Comparison of ENCODE assay signal across 8 cellular contexts in the genomic region with DNA sequence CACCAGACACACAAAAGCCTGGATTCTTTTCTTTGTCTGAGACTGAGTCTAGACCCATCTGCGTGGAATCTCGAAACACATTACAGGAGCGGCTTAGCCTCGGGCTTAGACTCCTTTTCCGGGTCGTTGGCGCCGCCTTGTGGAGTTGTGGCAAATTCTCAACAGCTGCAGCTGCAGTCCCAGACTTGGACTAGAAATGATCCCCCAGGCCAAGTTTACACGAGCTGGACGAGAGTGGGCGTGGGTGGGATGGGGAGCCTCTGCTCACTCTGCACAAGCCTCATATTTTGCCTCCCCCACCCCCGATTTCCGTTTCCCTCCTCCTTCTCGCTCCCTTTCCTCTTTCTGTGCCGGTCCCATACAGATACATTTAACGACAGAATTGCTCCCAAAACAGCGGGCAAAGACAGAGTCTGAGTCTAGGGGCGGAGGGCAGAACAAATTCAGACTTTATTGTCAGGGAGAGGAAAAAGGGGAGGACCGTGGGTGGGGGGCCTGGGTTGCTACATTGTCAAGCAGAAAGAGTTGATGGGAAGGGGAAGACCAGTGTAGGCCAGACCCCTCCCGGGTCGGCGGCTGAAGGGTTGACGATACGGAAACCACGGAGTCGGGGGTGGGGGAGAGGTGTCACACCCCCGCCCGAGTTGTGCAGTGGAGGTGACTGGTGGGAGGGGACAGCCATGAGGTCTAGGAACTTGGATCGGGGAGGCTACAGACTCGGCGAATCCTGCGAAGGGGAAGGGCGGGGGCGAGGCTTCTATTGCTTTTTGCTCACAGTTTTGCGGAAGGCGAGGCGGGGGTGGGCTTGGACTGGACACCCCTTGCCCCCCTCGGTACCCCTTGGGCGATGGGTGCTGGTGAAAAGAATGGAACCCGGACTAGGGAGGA. TPM values are rescaled to one million over a fixed set of nuclear protein-coding genes. Genes with fewer than 3 reads are reported as not detected.
A peak's percentile ranks its signal among the peaks of the same experiment; 100 is the strongest.
DNase-seq lines count a peak whose midpoint lies in the region; ATAC-seq lines count a peak whose summit lies in the region.

No MANE protein-coding gene starts in this region.

- CTCF ChIA-PET in activated CD4-positive, alpha-beta memory T cell treated with anti-CD3 and anti-CD28 coated beads, Interleukin-2, amount 10 ng/mL, durations not matched to agents 7 days and 5 days (lab: Charles Lee) = interaction anchor here (0.6 to 2.8 kb wide), 41 partner anchors 9 to 175 kb away, joined by 3 to 43 read pairs (median 4); a partner anchor contains a TSS

- H3K27me3 Mint-ChIP-seq in activated CD4-positive, alpha-beta memory T cell treated with anti-CD3 and anti-CD28 coated beads, Interleukin-2, amount 10 ng/mL, durations not matched to agents 7 days and 5 days = peaks cover 16% of the 10 kb centered on the region
- H3K27me3 Mint-ChIP-seq in memory B cell = no peaks in the 10 kb centered on the region

- no peaks in the 10 kb centered on the region for H3K36me3 Mint-ChIP-seq in activated CD4-positive, alpha-beta memory T cell treated with anti-CD3 and anti-CD28 coated beads, Interleukin-2, amount 10 ng/mL, durations not matched to agents 7 days and 5 days (ENCODE audit: low read depth)
- H3K36me3 Mint-ChIP-seq in memory B cell = no peaks in the 10 kb centered on the region

- peak; percentile 84 for ATAC-seq in GM19043 (IDR thresholded peaks at IDR 0.05; ENCODE audit: low read depth, unreplicated experiment)
- peak; percentile 72 for ATAC-seq in HG03520 (IDR thresholded peaks at IDR 0.05; ENCODE audit: unreplicated experiment)
- peak; percentile 96 for ATAC-seq in memory B cell (ENCODE audit: low read depth)

- H3K4me1 Mint-ChIP-seq in activated CD4-positive, alpha-beta memory T cell treated with anti-CD3 and anti-CD28 coated beads, Interleukin-2, amount 10 ng/mL, durations not matched to agents 7 days and 5 days = peaks cover 54% of the 10 kb centered on the region
- peaks cover 19% of the 10 kb centered on the region for H3K4me1 Mint-ChIP-seq in memory B cell

- no peaks in the 10 kb centered on the region for H3K9me3 Mint-ChIP-seq in activated CD4-positive, alpha-beta memory T cell treated with anti-CD3 and anti-CD28 coated beads, Interleukin-2, amount 10 ng/mL, durations not matched to agents 7 days and 5 days
- no peaks in the 10 kb centered on the region for H3K9me3 Mint-ChIP-seq in memory B cell

- no peak overlapping the region for H3K27ac Mint-ChIP-seq in activated CD4-positive, alpha-beta memory T cell treated with anti-CD3 and anti-CD28 coated beads, Interleukin-2, amount 10 ng/mL, durations not matched to agents 7 days and 5 days
- no peak overlapping the region for H3K27ac Mint-ChIP-seq in memory B cell

- H3K4me3 Mint-ChIP-seq in activated CD4-positive, alpha-beta memory T cell treated with anti-CD3 and anti-CD28 coated beads, Interleukin-2, amount 10 ng/mL, durations not matched to agents 7 days and 5 days = no peak overlapping the region
- peak overlapping the region; percentile 63 for H3K4me3 Mint-ChIP-seq in memory B cell

- DNase-seq in AML-193 (lab: John Stamatoyannopoulos, UW) (peak; percentile 49 to 80), NCI-H82 (lab: John Stamatoyannopoulos, UW) (peak; percentile 98), memory B cell (ENCODE audit: low spot score in 2 of 2) (peak; percentile 85 to 86)
- DNase-seq in activated CD4-positive, alpha-beta memory T cell treated with anti-CD3 and anti-CD28 coated beads, Interleukin-2, amount 10 ng/mL, durations not matched to agents 7 days and 5 days = peak; percentile 90
- peak; percentile 90 for DNase-seq in effector CD4-positive, alpha-beta T cell
- DNase-seq in stimulated activated CD8-positive, alpha-beta memory T cell treated with anti-CD3 and anti-CD28 coated beads, Interleukin-12 subunit alpha, Interleukin-12 subunit beta, amount 100 ng/mL, for 1 hour (ENCODE audit: low read depth) = peak; percentile 86

- POLR2A ChIA-PET in activated CD4-positive, alpha-beta memory T cell treated with anti-CD3 and anti-CD28 coated beads, Interleukin-2, amount 10 ng/mL, durations not matched to agents 7 days and 5 days (lab: Charles Lee) = interaction anchor here (1.2 to 2.3 kb wide), 5 partner anchors 10 to 144 kb away, joined by 3 to 16 read pairs (median 3); no protein-coding TSS in a partner anchor

RNA-seq across cellular contexts. Expression of a gene that starts 4.7 kb away (rescaled TPM):
- under 1 TPM; 0.18 to 0.25 TPM for total RNA-seq in activated CD4-positive, alpha-beta memory T cell treated with anti-CD3 and anti-CD28 coated beads, Interleukin-2, amount 10 ng/mL, durations not matched to agents 7 days and 5 days

RNA-seq across cellular contexts. Expression of a gene that starts 15.6 kb away (rescaled TPM):
- total RNA-seq in activated CD4-positive, alpha-beta memory T cell treated with anti-CD3 and anti-CD28 coated beads, Interleukin-2, amount 10 ng/mL, durations not matched to agents 7 days and 5 days = 1 to 10 TPM in 1 of 2 experiments, under 1 TPM in 1; 0.38 to 1.2 TPM

RNA-seq across cellular contexts. Expression of a gene that starts 44.0 kb away (rescaled TPM):
- total RNA-seq in activated CD4-positive, alpha-beta memory T cell treated with anti-CD3 and anti-CD28 coated beads, Interleukin-2, amount 10 ng/mL, durations not matched to agents 7 days and 5 days = 100 to 1,000 TPM; 126 to 130 TPM

RNA-seq across cellular contexts. Expression of a gene that starts 50.1 kb away (rescaled TPM):
- 100 to 1,000 TPM; 102 to 107 TPM for total RNA-seq in activated CD4-positive, alpha-beta memory T cell treated with anti-CD3 and anti-CD28 coated beads, Interleukin-2, amount 10 ng/mL, durations not matched to agents 7 days and 5 days

Comparison
In these comparisons a context has a peak if more than half of its experiments do, and no peak if none do; other contexts are left out.
1. Peak in every context shown above with its lines: DNase-seq and ATAC-seq.